In the genomic region with DNA sequence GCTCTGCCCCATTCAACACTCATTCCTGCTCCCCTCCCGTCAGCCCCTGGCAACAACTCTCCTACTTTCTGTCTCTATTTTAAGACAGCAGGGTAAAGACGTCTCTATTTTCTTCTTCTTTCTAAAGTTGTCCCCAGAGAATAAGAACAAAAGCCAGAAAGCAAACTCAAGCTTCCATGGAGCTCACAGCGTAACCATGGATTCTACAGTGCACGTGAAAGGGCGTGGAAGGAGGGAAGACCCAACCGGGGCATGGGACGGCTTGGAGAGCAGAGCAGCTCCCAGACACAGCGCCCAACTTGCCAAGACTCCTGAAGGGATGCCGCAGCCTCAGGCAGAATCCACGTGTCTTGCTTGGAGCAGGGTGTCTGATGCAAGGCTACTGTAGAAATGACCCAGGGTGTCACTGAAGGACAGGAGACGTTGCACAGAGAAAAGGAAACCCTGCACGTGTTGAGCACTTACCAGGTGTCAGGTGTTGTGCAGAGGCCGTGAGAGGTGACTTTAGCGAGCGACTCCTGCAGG, we compare ENCODE assay signal across 22 cellular contexts.
"Had no signal": no experiment of that assay in that cellular context is flagged by ENCODE, and none has a peak within 500 bp of the region (broad histone marks: within the 10 kb centered on the region; RNA-seq: fewer than 3 reads in every experiment).

No MANE protein-coding gene starts in this region.

- H3K4me3 Mint-ChIP-seq: activated naive CD4-positive, alpha-beta T cell treated with anti-CD3 and anti-CD28 coated beads, Interleukin-2, amount 50 U/mL, for 24 hours; activated naive CD8-positive, alpha-beta T cell treated with anti-CD3 and anti-CD28 coated beads, Interleukin-2, amount 50 U/mL, for 24 hours; central memory CD8-positive, alpha-beta T cell; memory B cell; natural killer cell had no signal

- ATAC-seq: activated naive CD8-positive, alpha-beta T cell treated with anti-CD3 and anti-CD28 coated beads, Interleukin-2, amount 50 U/mL, for 24 hours; left colon; natural killer cell; right lobe of liver; stimulated activated naive CD8-positive, alpha-beta T cell treated with anti-CD3 and anti-CD28 coated beads, Interleukin-15, Interleukin-2, amounts not matched to agents 100 U/mL and 50 U/mL, for 24 hours had no signal

- H3K4me1 Mint-ChIP-seq: activated naive CD4-positive, alpha-beta T cell treated with anti-CD3 and anti-CD28 coated beads, Interleukin-2, amount 50 U/mL, for 24 hours; activated naive CD8-positive, alpha-beta T cell treated with anti-CD3 and anti-CD28 coated beads, Interleukin-2, amount 50 U/mL, for 24 hours; central memory CD8-positive, alpha-beta T cell; memory B cell; natural killer cell had no signal

- DNase-seq: activated CD4-positive, alpha-beta T cell treated with anti-CD3 and anti-CD28 coated beads for 4 hours; activated CD4-positive, alpha-beta T cell treated with anti-CD3 and anti-CD28 coated beads, Interleukin-2, amount 50 U/mL, for 4 hours; activated naive CD8-positive, alpha-beta T cell treated with anti-CD3 and anti-CD28 coated beads, Interleukin-2, amount 50 U/mL, for 24 hours; activated T-cell treated with anti-CD3 and anti-CD28 coated beads, Interleukin-2, amount 50 U/mL, for 48 hours; dermis blood vessel endothelial cell; effector CD4-positive, alpha-beta T cell; esophagus squamous epithelium; hippocampal formation; kidney; left colon; natural killer cell; right lobe of liver; stimulated activated CD4-positive, alpha-beta T cell treated with anti-CD3 and anti-CD28 coated beads, Interleukin-2, amount 100 ng/mL, for 48 hours; stimulated activated naive CD8-positive, alpha-beta T cell treated with anti-CD3 and anti-CD28 coated beads, Interleukin-15, Interleukin-2, amounts not matched to agents 100 U/mL and 50 U/mL, for 24 hours; T-helper 1 cell; testis; transverse colon had no signal

- H3K36me3 Mint-ChIP-seq: activated naive CD4-positive, alpha-beta T cell treated with anti-CD3 and anti-CD28 coated beads, Interleukin-2, amount 50 U/mL, for 24 hours; memory B cell; natural killer cell had no signal

- H3K27ac Mint-ChIP-seq: activated naive CD4-positive, alpha-beta T cell treated with anti-CD3 and anti-CD28 coated beads, Interleukin-2, amount 50 U/mL, for 24 hours; activated naive CD8-positive, alpha-beta T cell treated with anti-CD3 and anti-CD28 coated beads, Interleukin-2, amount 50 U/mL, for 24 hours; activated T-helper 2 cell treated with anti-CD3 and anti-CD28 coated beads, Interferon-gamma antibody, Interleukin-2, Interleukin-4, amounts not matched to agents 10 μg/mL and 5 μg/mL and 100 μg/mL, durations not matched to agents 14 hours and 24 hours and 36 hours; memory B cell; natural killer cell; progenitor cell of endocrine pancreas had no signal

- H3K27me3 Mint-ChIP-seq: activated naive CD4-positive, alpha-beta T cell treated with anti-CD3 and anti-CD28 coated beads, Interleukin-2, amount 50 U/mL, for 24 hours had no signal

- H3K9me3 Mint-ChIP-seq: activated naive CD4-positive, alpha-beta T cell treated with anti-CD3 and anti-CD28 coated beads, Interleukin-2, amount 50 U/mL, for 24 hours; activated naive CD8-positive, alpha-beta T cell treated with anti-CD3 and anti-CD28 coated beads, Interleukin-2, amount 50 U/mL, for 24 hours; activated T-helper 2 cell treated with anti-CD3 and anti-CD28 coated beads, Interferon-gamma antibody, Interleukin-2, Interleukin-4, amounts not matched to agents 10 μg/mL and 5 μg/mL and 100 μg/mL, durations not matched to agents 14 hours and 24 hours and 36 hours had no signal
